8 cellular contexts compared by ENCODE assay signal in genomic region chr7:47453093-47454056, GRCh38.
DNase-seq lines count a peak whose midpoint lies in the region; ATAC-seq and TF ChIP-seq lines count a peak whose summit lies in the region.

No MANE protein-coding gene starts in this region.

- peak; percentile 80 to 93 (median 92) for TF ChIP-seq POLR2A in body of pancreas (IDR thresholded peaks at IDR 0.05)

- no peaks in the 10 kb centered on the region for H3K36me3 ChIP-seq in body of pancreas (replicated peaks in 1 of 2; ENCODE audit: insufficient read depth in 1 of 2, low read depth in 2 of 2)
- no peaks in the 10 kb centered on the region for H3K36me3 ChIP-seq in tibial artery

- no peaks in the 10 kb centered on the region for H3K9me3 ChIP-seq in body of pancreas
- H3K9me3 ChIP-seq in tibial artery, result no peaks in the 10 kb centered on the region

- H3K4me1 ChIP-seq in body of pancreas (peaks cover 81% of the 10 kb centered on the region), tibial artery (peaks cover 0 to 71% (median 47%) of the 10 kb centered on the region in 4 donors)

- peak; percentile 83 for ATAC-seq in body of pancreas
- ATAC-seq in HG02981 (IDR thresholded peaks at IDR 0.05; ENCODE audit: unreplicated experiment), result no peak
- no peak for ATAC-seq in HG03432 (IDR thresholded peaks at IDR 0.05; ENCODE audit: unreplicated experiment)

- intact Hi-C loops in body of pancreas (cut with DNase I), result no loop called here
- intact Hi-C loops in tibial artery (cut with DNase I; ENCODE audit: low total_unique reads), result loop anchor here (10.0 kb wide), 1 partner anchor 121 kb away; no protein-coding TSS in a partner anchor

- peak overlapping the region; percentile 9 to 32 for H3K4me3 ChIP-seq in body of pancreas
- peak overlapping the region; percentile 36 to 41 for H3K4me3 ChIP-seq in tibial artery

- TF ChIP-seq CTCF in body of pancreas (IDR thresholded peaks at IDR 0.05) (peak in 4 of 7 experiments; percentile 23 to 34 (median 30)), tibial artery (IDR thresholded peaks at IDR 0.05) (no peak)

- 16 to 19% methylated on average over 19 to 23 of the region's 23 CpGs for WGBS in body of pancreas, 2 donors

- peak overlapping the region; percentile 78 to 95 (median 92) for H3K27ac ChIP-seq in body of pancreas
- H3K27ac ChIP-seq in tibial artery, result peak overlapping the region; percentile 86 to 92

- DNase-seq in M059J (ENCODE audit: low read depth) (peak; percentile 99), body of pancreas (peak; percentile 81 to 87 (median 86)), left kidney (ENCODE audit: low read depth, low spot score) (peak; percentile 35), tibial artery (peak; percentile 90 to 94), OCI-M2 (lab: John Stamatoyannopoulos, UW; ENCODE audit: unreplicated experiment) (no peak)
- DNase-seq in effector CD8-positive, alpha-beta T cell (lab: John Stamatoyannopoulos, UW), result no peak

- H3K27me3 ChIP-seq in body of pancreas (no peaks in the 10 kb centered on the region), tibial artery (no peaks in the 10 kb centered on the region)

Comparison
In these comparisons a context has a peak if more than half of its experiments do, and no peak if none do; other contexts are left out.
1. DNase-seq: peak in M059J (single experiment), body of pancreas (4 of 4), left kidney (single experiment) and tibial artery (2 of 2); none in effector CD8-positive, alpha-beta T cell (single experiment) and OCI-M2 (single experiment).
2. CTCF ChIP-seq: peak in body of pancreas (4 of 7); none in tibial artery (0 of 2).